24 cellular contexts compared by ENCODE assay signal in genomic region chr12:121034906-121035305, GRCh38. TPM values are rescaled to one million over a fixed set of nuclear protein-coding genes. Genes with fewer than 3 reads are reported as not detected.
A peak's percentile ranks its signal among the peaks of the same experiment; 100 is the strongest.
DNase-seq lines count a peak whose midpoint lies in the region; ATAC-seq and TF ChIP-seq lines count a peak whose summit lies in the region.
"Had no signal": no experiment of that assay in that cellular context is flagged by ENCODE, and none has a peak within 500 bp of the region (broad histone marks: within the 10 kb centered on the region; RNA-seq: fewer than 3 reads in every experiment).

No MANE protein-coding gene starts in this region.

- H3K4me1 Mint-ChIP-seq in natural killer cell treated with Interleukin-12 subunit alpha and Interleukin-12 subunit beta and Interleukin-15 and Interleukin-18, amount 100 ng/mL, for 72 hours (ENCODE audit: low read depth in 2 of 2): peaks cover 54 to 67% of the 10 kb centered on the region in 2 donors

- H3K9ac ChIP-seq in SK-N-SH: no peak overlapping the region

- peak overlapping the region; percentile 41; the same call in 1 of the 2 replicates for H3K4me2 ChIP-seq in SK-N-SH

- H3K9me3 Mint-ChIP-seq in activated naive CD4-positive, alpha-beta T cell treated with anti-CD3 and anti-CD28 coated beads, Interleukin-2, amount 50 U/mL, for 72 hours: no peaks in the 10 kb centered on the region
- H3K9me3 Mint-ChIP-seq in natural killer cell treated with Interleukin-12 subunit alpha and Interleukin-12 subunit beta and Interleukin-15 and Interleukin-18, amount 100 ng/mL, for 72 hours: no peaks in the 10 kb centered on the region

- WGBS in SK-N-SH (ENCODE audit: low lambda C conversion rate): 97% methylated on average over 5 of the region's 7 CpGs

- TF ChIP-seq CTCF in SK-N-SH (IDR thresholded peaks at IDR 0.05): no peak

- no peaks in the 10 kb centered on the region for H3K79me2 ChIP-seq in SK-N-SH (ENCODE audit: insufficient read depth)

- ATAC-seq in SK-N-SH treated with all-trans-retinoic acid at 6 μM for 48 hours: no peak
- no peak for ATAC-seq in activated naive CD4-positive, alpha-beta T cell treated with anti-CD3 and anti-CD28 coated beads, Interleukin-2, amount 50 U/mL, for 72 hours
- ATAC-seq in natural killer cell treated with Interleukin-12 subunit alpha and Interleukin-12 subunit beta and Interleukin-15 and Interleukin-18, amount 100 ng/mL, for 72 hours: no peak
- ATAC-seq in left lobe of liver: no peak

- H2AFZ ChIP-seq in SK-N-SH (ENCODE audit: low read depth): peak overlapping the region; percentile 78; the same call in 1 of the 2 replicates

- DNase-seq in SK-N-SH: no peak
- DNase-seq in activated naive CD4-positive, alpha-beta T cell treated with anti-CD3 and anti-CD28 coated beads, Interleukin-2, amount 50 U/mL, for 72 hours (ENCODE audit: low spot score in 2 of 2): no peak
- no peak for DNase-seq in natural killer cell treated with Interleukin-12 subunit alpha and Interleukin-12 subunit beta and Interleukin-15 and Interleukin-18, amount 100 ng/mL, for 72 hours (ENCODE audit: low spot score)
- no peak for DNase-seq in erythroblast (lab: John Stamatoyannopoulos, UW)
- DNase-seq in GM19240 (ENCODE audit: insufficient read length, low spot score): no peak
- no peak for DNase-seq in left lobe of liver (ENCODE audit: low spot score)
- DNase-seq: activated CD8-positive, alpha-beta memory T cell treated with anti-CD3 and anti-CD28 coated beads, Interleukin-2, amount 50 U/mL, for 48 hours; colonic mucosa; head of caudate nucleus; islet precursor cell; NCI-H1105; occipital lobe; SHP77 treated with DMSO at 0.1 percent for 48 hours; small intestine; stimulated activated naive CD4-positive, alpha-beta T cell treated with Interleukin-2 at 50 U/mL for 16 hours had no signal

- H3K36me3 ChIP-seq in SK-N-SH (replicated peaks in 1 of 2; ENCODE audit: control insufficient read depth in 1 of 2, insufficient read depth in 2 of 2, low read length in 1 of 2) (no peaks in the 10 kb centered on the region), KOPT-K1 (ENCODE audit: insufficient read depth, low read length) (no peaks in the 10 kb centered on the region)
- H3K36me3 ChIP-seq: ascending aorta, colonic mucosa, HAP-1 had no signal

- H3K9me2 ChIP-seq in SK-N-SH: no peaks in the 10 kb centered on the region

- H3K9me3 ChIP-seq in SK-N-SH (no peaks in the 10 kb centered on the region), KOPT-K1 (ENCODE audit: insufficient read depth, low read length, poor library complexity, severe bottlenecking) (no peaks in the 10 kb centered on the region)
- H3K9me3 ChIP-seq: ascending aorta, colonic mucosa, esophagus muscularis mucosa, HAP-1 had no signal

- no peak overlapping the region for H3K4me3 ChIP-seq in SK-N-SH (ENCODE audit: low read depth in 2 of 2, low read length in 1 of 2)
- H3K4me3 ChIP-seq: ascending aorta, colonic mucosa, esophagus muscularis mucosa, HAP-1 had no signal

- no peaks in the 10 kb centered on the region for H3K27me3 Mint-ChIP-seq in natural killer cell treated with Interleukin-12 subunit alpha and Interleukin-12 subunit beta and Interleukin-15 and Interleukin-18, amount 100 ng/mL, for 72 hours

- TF ChIP-seq EP300 in SK-N-SH (IDR thresholded peaks at IDR 0.05; ENCODE audit: borderline replicate concordance in 1 of 2, low read depth in 1 of 2, low read length in 1 of 2): no peak

- peaks cover 8% of the 10 kb centered on the region for H3F3A ChIP-seq in SK-N-SH (replicated peaks; ENCODE audit: insufficient read depth)

- peak overlapping the region; percentile 76 for H3K4me3 Mint-ChIP-seq in natural killer cell treated with Interleukin-12 subunit alpha and Interleukin-12 subunit beta and Interleukin-15 and Interleukin-18, amount 100 ng/mL, for 72 hours
- H3K4me3 Mint-ChIP-seq: IgD-negative memory B cell had no signal

- H3K36me3 Mint-ChIP-seq in activated naive CD4-positive, alpha-beta T cell treated with anti-CD3 and anti-CD28 coated beads, Interleukin-2, amount 50 U/mL, for 72 hours: no peaks in the 10 kb centered on the region
- peaks cover 11% of the 10 kb centered on the region for H3K36me3 Mint-ChIP-seq in natural killer cell treated with Interleukin-12 subunit alpha and Interleukin-12 subunit beta and Interleukin-15 and Interleukin-18, amount 100 ng/mL, for 72 hours
- H3K36me3 Mint-ChIP-seq: IgD-negative memory B cell had no signal

- no peak for TF ChIP-seq RAD21 in SK-N-SH (IDR thresholded peaks at IDR 0.05; ENCODE audit: low read length)

- no peaks in the 10 kb centered on the region for H4K20me1 ChIP-seq in SK-N-SH (ENCODE audit: insufficient read depth)

- POLR2A ChIA-PET in SK-N-SH (lab: Yijun Ruan, JAX): no interaction called here

- H3K4me1 ChIP-seq in SK-N-SH (ENCODE audit: control insufficient read depth in 1 of 2, insufficient read depth in 2 of 2, low read depth in 1 of 2, low read length in 1 of 2): peaks cover 7 to 36% of the 10 kb centered on the region in 2 experiments; a peak in 2 of 4 replicates
- H3K4me1 ChIP-seq: ascending aorta, colonic mucosa, HAP-1 had no signal

- peak overlapping the region; percentile 69 to 81 for H3K27ac Mint-ChIP-seq in activated naive CD4-positive, alpha-beta T cell treated with anti-CD3 and anti-CD28 coated beads, Interleukin-2, amount 50 U/mL, for 72 hours
- peak overlapping the region; percentile 89 to 91 for H3K27ac Mint-ChIP-seq in natural killer cell treated with Interleukin-12 subunit alpha and Interleukin-12 subunit beta and Interleukin-15 and Interleukin-18, amount 100 ng/mL, for 72 hours
- H3K27ac Mint-ChIP-seq: IgD-negative memory B cell had no signal

- TF ChIP-seq POLR2A in erythroblast (IDR thresholded peaks at IDR 0.05; ENCODE audit: low read length): no peak

- CTCF ChIA-PET in SK-N-SH (lab: Yijun Ruan, JAX): interaction anchor here (1.2 kb wide), 1 partner anchor 30 kb away, joined by 4 read pairs; no protein-coding TSS in a partner anchor

- H3K27ac ChIP-seq in SK-N-SH (ENCODE audit: low read depth in 2 of 2, low read length in 1 of 2) (no peak overlapping the region), KOPT-K1 (ENCODE audit: low read depth, low read length, poor library complexity, severe bottlenecking) (peak overlapping the region; percentile 50)
- H3K27ac ChIP-seq: 22Rv1, ascending aorta, C4-2B, esophagus muscularis mucosa had no signal

- H3K27me3 ChIP-seq in SK-N-SH (ENCODE audit: insufficient read depth): no peaks in the 10 kb centered on the region
- H3K27me3 ChIP-seq: ascending aorta, colonic mucosa had no signal

TF ChIP-seq in SK-N-SH, 30 proteins besides CTCF, POLR2A, EP300 and RAD21 (continues in another document):
- no peak for TF ChIP-seq EZH2phosphoT487 (IDR thresholded peaks at IDR 0.05; ENCODE audit: borderline replicate concordance, low read depth)
- TF ChIP-seq TCF12 (IDR thresholded peaks at IDR 0.05): no peak
- TF ChIP-seq POLR2AphosphoS5 (IDR thresholded peaks at IDR 0.05; ENCODE audit: low read depth, low read length): no peak
- no peak for TF ChIP-seq USF2 (IDR thresholded peaks at IDR 0.05; ENCODE audit: borderline replicate concordance, low read depth, low read length)
- TF ChIP-seq FOSL2 (IDR thresholded peaks at IDR 0.05; ENCODE audit: borderline replicate concordance, low read depth): no peak

TF ChIP-seq in SK-N-SH treated with all-trans-retinoic acid at 6 μM for 48 hours, 23 proteins besides CTCF, POLR2A, EP300 and RAD21 (continues in another document):
- TF ChIP-seq, protein P1, sequence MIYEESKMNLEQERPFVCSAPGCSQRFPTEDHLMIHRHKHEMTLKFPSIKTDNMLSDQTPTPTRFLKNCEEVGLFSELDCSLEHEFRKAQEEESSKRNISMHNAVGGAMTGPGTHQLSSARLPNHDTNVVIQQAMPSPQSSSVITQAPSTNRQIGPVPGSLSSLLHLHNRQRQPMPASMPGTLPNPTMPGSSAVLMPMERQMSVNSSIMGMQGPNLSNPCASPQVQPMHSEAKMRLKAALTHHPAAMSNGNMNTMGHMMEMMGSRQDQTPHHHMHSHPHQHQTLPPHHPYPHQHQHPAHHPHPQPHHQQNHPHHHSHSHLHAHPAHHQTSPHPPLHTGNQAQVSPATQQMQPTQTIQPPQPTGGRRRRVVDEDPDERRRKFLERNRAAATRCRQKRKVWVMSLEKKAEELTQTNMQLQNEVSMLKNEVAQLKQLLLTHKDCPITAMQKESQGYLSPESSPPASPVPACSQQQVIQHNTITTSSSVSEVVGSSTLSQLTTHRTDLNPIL (CRISPR knock-in tag; IDR thresholded peaks at IDR 0.05; ENCODE audit: low read depth): no peak

RNA-seq across cellular contexts. Expression of gene OASL, which starts 4.1 kb away (rescaled TPM):
- 0.37 and 0.41 TPM in 2 replicates for polyA plus RNA-seq in SK-N-SH (2012; rRNA removed)
- polyA plus RNA-seq in SK-N-SH (2012; cell fraction: cytosol; rRNA removed): 0.27 and 0.39 TPM in 2 replicates
- 0.15 and 0.19 TPM in 2 replicates for polyA plus RNA-seq in SK-N-SH (2012; cell fraction: nucleus; rRNA removed)
- 10 to 100 TPM in 1 of 2 donors, 1 to 10 TPM in 1; 2.6 to 16.3 TPM for total RNA-seq in activated naive CD4-positive, alpha-beta T cell treated with anti-CD3 and anti-CD28 coated beads, Interleukin-2, amount 50 U/mL, for 72 hours
- total RNA-seq in natural killer cell treated with Interleukin-12 subunit alpha and Interleukin-12 subunit beta and Interleukin-15 and Interleukin-18, amount 100 ng/mL, for 72 hours: 10 to 100 TPM; 10.1 to 10.8 TPM
- total RNA-seq in left lobe of liver: 2.5 TPM
- total RNA-seq: ascending aorta had no signal

RNA-seq across cellular contexts. Expression of gene C12orf43, which starts 18.6 kb away (rescaled TPM):
- polyA plus RNA-seq in SK-N-SH (2012; rRNA removed): 12.8 and 13.9 TPM in 2 replicates
- polyA plus RNA-seq in SK-N-SH (2012; cell fraction: cytosol; rRNA removed): 10.4 and 12.0 TPM in 2 replicates
- polyA plus RNA-seq in SK-N-SH (2012; cell fraction: nucleus; rRNA removed): 13.2 and 18.2 TPM in 2 replicates
- 10 to 100 TPM; 16.9 to 19.9 TPM for total RNA-seq in activated naive CD4-positive, alpha-beta T cell treated with anti-CD3 and anti-CD28 coated beads, Interleukin-2, amount 50 U/mL, for 72 hours
- total RNA-seq in natural killer cell treated with Interleukin-12 subunit alpha and Interleukin-12 subunit beta and Interleukin-15 and Interleukin-18, amount 100 ng/mL, for 72 hours: 10 to 100 TPM; 26.6 to 34.8 TPM
- total RNA-seq in left lobe of liver: 8.0 TPM

RNA-seq across cellular contexts. Expression of gene HNF1A, which starts 56.6 kb away (rescaled TPM):
- not detected in 2 replicates for polyA plus RNA-seq in SK-N-SH (2012; rRNA removed)
- not detected in 2 replicates for polyA plus RNA-seq in SK-N-SH (2012; cell fraction: cytosol; rRNA removed)
- polyA plus RNA-seq in SK-N-SH (2012; cell fraction: nucleus; rRNA removed): not detected in 2 replicates
- not detected for total RNA-seq in activated naive CD4-positive, alpha-beta T cell treated with anti-CD3 and anti-CD28 coated beads, Interleukin-2, amount 50 U/mL, for 72 hours
- total RNA-seq in natural killer cell treated with Interleukin-12 subunit alpha and Interleukin-12 subunit beta and Interleukin-15 and Interleukin-18, amount 100 ng/mL, for 72 hours: not detected
- 23.8 TPM for total RNA-seq in left lobe of liver
- total RNA-seq: ascending aorta, esophagus muscularis mucosa, mesenteric fat pad, occipital lobe had no signal
- polyA plus RNA-seq: IgD-negative memory B cell had no signal

Comparison
In these comparisons a context has a peak if more than half of its experiments do, and no peak if none do; other contexts are left out.
1. RNA of gene HNF1A, which starts 56.6 kb away (total RNA-seq): 23.8 TPM in left lobe of liver (single experiment); not detected in activated naive CD4-positive, alpha-beta T cell treated with anti-CD3 and anti-CD28 coated beads, Interleukin-2, amount 50 U/mL, for 72 hours and not detected in natural killer cell treated with Interleukin-12 subunit alpha and Interleukin-12 subunit beta and Interleukin-15 and Interleukin-18, amount 100 ng/mL, for 72 hours; every median in the first group is over 10 times any median in the second.